In genomic region chr7:900331-901040, GRCh38 we compare ENCODE assay signal across 2 cellular contexts.
TF ChIP-seq lines count a peak whose summit lies in the region.

No MANE protein-coding gene starts in this region.

TF ChIP-seq in IMR-90, 13 proteins besides CTCF, POLR2A, EP300 and RAD21:
- TF ChIP-seq MAZ (IDR thresholded peaks at IDR 0.05; ENCODE audit: borderline replicate concordance, low read depth, low read length): no peak
- no peak for TF ChIP-seq SMC3 (IDR thresholded peaks at IDR 0.05; ENCODE audit: low read depth, low read length)
- no peak for TF ChIP-seq MXI1 (IDR thresholded peaks at IDR 0.05; ENCODE audit: borderline replicate concordance, low read depth, low read length)
- no peak for TF ChIP-seq USF2 (IDR thresholded peaks at IDR 0.05; ENCODE audit: low read depth, low read length)
- TF ChIP-seq CEBPB (IDR thresholded peaks at IDR 0.05; ENCODE audit: low read depth, low read length): no peak
- no peak for TF ChIP-seq FOS (IDR thresholded peaks at IDR 0.05; ENCODE audit: low read depth, low read length)
- no peak for TF ChIP-seq RFX5 (IDR thresholded peaks at IDR 0.05; ENCODE audit: low read depth, low read length)
- no peak for TF ChIP-seq RCOR1 (IDR thresholded peaks at IDR 0.05; ENCODE audit: insufficient replicate concordance, low read length)
- TF ChIP-seq BHLHE40 (IDR thresholded peaks at IDR 0.05; ENCODE audit: low read depth, low read length): no peak
- TF ChIP-seq MAFK (IDR thresholded peaks at IDR 0.05; ENCODE audit: low read depth, low read length): no peak
- TF ChIP-seq NFE2L2 (IDR thresholded peaks at IDR 0.05; ENCODE audit: low read depth, low read length): no peak
- no peak for TF ChIP-seq CHD1 (IDR thresholded peaks at IDR 0.05; ENCODE audit: low read depth, low read length)
- TF ChIP-seq ELK1 (IDR thresholded peaks at IDR 0.05; ENCODE audit: borderline replicate concordance, low read depth, low read length): no peak
TF ChIP-seq in IMR-90: peak in this region for 0.

TF ChIP-seq in H1, 55 proteins besides CTCF, POLR2A, EP300 and RAD21:
- TF ChIP-seq POLR2AphosphoS5 (IDR thresholded peaks at IDR 0.05; ENCODE audit: low read depth, low read length) (no peak), CHD2 (IDR thresholded peaks at IDR 0.05; ENCODE audit: low read length) (no peak), SIN3A (conservative IDR thresholded peaks at IDR 0.05 in 1 of 2, IDR thresholded peaks at IDR 0.05 in 1 of 2; ENCODE audit: low read depth in 1 of 2, low read length in 2 of 2) (no peak), YY1 (IDR thresholded peaks at IDR 0.05; ENCODE audit: low read depth, low read length) (no peak), RNF2 (IDR thresholded peaks at IDR 0.05; ENCODE audit: borderline replicate concordance, low read depth, low read length, missing control alignments, poor library complexity, severe bottlenecking) (no peak)
